ENCODE assay signal across 13 cellular contexts in genomic region chr15:60842694-60843093, GRCh38.
"Had no signal": no experiment of that assay in that cellular context is flagged by ENCODE, and none has a peak within 500 bp of the region (broad histone marks: within the 10 kb centered on the region; RNA-seq: fewer than 3 reads in every experiment).

No MANE protein-coding gene starts in this region.

- H2AFZ ChIP-seq: parathyroid adenoma had no signal

- H3K4me3 Mint-ChIP-seq: nephron had no signal

- H3K79me2 ChIP-seq: parathyroid adenoma had no signal

- H3K9ac ChIP-seq: parathyroid adenoma, SK-N-SH had no signal

- H3K9me3 Mint-ChIP-seq: nephron; stimulated activated effector memory CD8-positive, alpha-beta T cell treated with anti-CD3 and anti-CD28 coated beads, Interleukin-12 subunit alpha, Interleukin-12 subunit beta, amount 100 ng/mL, for 72 hours had no signal

- H3K4me1 ChIP-seq: parathyroid adenoma, right lobe of liver had no signal

- H3K36me3 ChIP-seq: right lobe of liver, upper lobe of right lung had no signal

- H3K4me2 ChIP-seq: SK-N-SH had no signal

- H3K27ac ChIP-seq: parathyroid adenoma, right lobe of liver, upper lobe of right lung had no signal

- DNase-seq: activated effector memory CD4-positive, alpha-beta T cell treated with Interleukin-2 at 50 U/mL for 16 hours; activated naive CD4-positive, alpha-beta T cell treated with anti-CD3 and anti-CD28 coated beads, Interleukin-2, amount 50 U/mL, for 16 hours; amniotic stem cell; dermis blood vessel endothelial cell; mesendoderm; right lobe of liver; SK-N-SH; small intestine; stimulated activated CD4-positive, alpha-beta T cell treated with anti-CD3 and anti-CD28 coated beads, Interleukin-4, amount 100 ng/mL, for 24 hours; upper lobe of right lung had no signal

- H3K4me3 ChIP-seq: right lobe of liver, upper lobe of right lung had no signal

- H3K27ac Mint-ChIP-seq: nephron had no signal

- H3K27me3 ChIP-seq: right lobe of liver, upper lobe of right lung had no signal

- H3K9me3 ChIP-seq: right lobe of liver, SK-N-SH, upper lobe of right lung had no signal
